Comparison of ENCODE assay signal across 22 cellular contexts in genomic region chr18:36771246-36771645, GRCh38.
A peak's percentile ranks its signal among the peaks of the same experiment; 100 is the strongest.
DNase-seq lines count a peak whose midpoint lies in the region; ATAC-seq, FAIRE-seq and TF ChIP-seq lines count a peak whose summit lies in the region.
"Had no signal": no experiment of that assay in that cellular context is flagged by ENCODE, and none has a peak within 500 bp of the region (broad histone marks: within the 10 kb centered on the region; RNA-seq: fewer than 3 reads in every experiment).

No MANE protein-coding gene starts in this region.

- no peak for TF ChIP-seq POLR2A in H54 (IDR thresholded peaks at IDR 0.05; ENCODE audit: low read depth, low read length)

- no peaks in the 10 kb centered on the region for H3K36me3 Mint-ChIP-seq in central memory CD8-positive, alpha-beta T cell (ENCODE audit: insufficient read depth)
- H3K36me3 Mint-ChIP-seq: mesothelial cell of epicardium had no signal

- ATAC-seq in GM18511 (IDR thresholded peaks at IDR 0.05; ENCODE audit: unreplicated experiment) (peak; percentile 73), GM21723 (IDR thresholded peaks at IDR 0.05; ENCODE audit: unreplicated experiment) (peak; percentile 54)
- peak; percentile 32 for ATAC-seq in central memory CD8-positive, alpha-beta T cell (replicated peaks; ENCODE audit: extremely low read depth, poor library complexity, severe bottlenecking)
- ATAC-seq: activated T-cell treated with anti-CD3 and anti-CD28 coated beads, Interleukin-2, amount 50 U/mL, for 72 hours; HCT116 had no signal

- FAIRE-seq in H54 (lab: Jason Lieb, UNC), result no peak
- FAIRE-seq: frontal cortex, small intestine had no signal

- H3K9me3 ChIP-seq in KOPT-K1 (ENCODE audit: insufficient read depth, low read length, poor library complexity, severe bottlenecking), result no peaks in the 10 kb centered on the region

- no peak overlapping the region for H3K27ac Mint-ChIP-seq in central memory CD8-positive, alpha-beta T cell (ENCODE audit: low read depth)
- H3K27ac Mint-ChIP-seq: activated B cell treated with CpG ODN at 0.5 μM for 24 hours; activated T-cell treated with anti-CD3 and anti-CD28 coated beads, Interleukin-2, amount 50 U/mL, for 72 hours; mesothelial cell of epicardium had no signal

- peaks cover 10% of the 10 kb centered on the region for H3K27me3 Mint-ChIP-seq in central memory CD8-positive, alpha-beta T cell
- H3K27me3 Mint-ChIP-seq: activated B cell treated with CpG ODN at 0.5 μM for 24 hours, IgD-negative memory B cell had no signal

- peak overlapping the region; percentile 21 for H3K27ac ChIP-seq in KOPT-K1 (ENCODE audit: low read depth, low read length, poor library complexity, severe bottlenecking)

- no peak overlapping the region for H3K4me3 Mint-ChIP-seq in central memory CD8-positive, alpha-beta T cell
- H3K4me3 Mint-ChIP-seq: activated B cell treated with CpG ODN at 0.5 μM for 24 hours; activated T-cell treated with anti-CD3 and anti-CD28 coated beads, Interleukin-2, amount 50 U/mL, for 72 hours; mesothelial cell of epicardium; neural crest cell had no signal

- H3K36me3 ChIP-seq in KOPT-K1 (ENCODE audit: insufficient read depth, low read length), result no peaks in the 10 kb centered on the region

- DNase-seq in central memory CD8-positive, alpha-beta T cell (ENCODE audit: low spot score in 2 of 2), result no peak
- DNase-seq in pons (ENCODE audit: low spot score) (no peak), H54 (ENCODE audit: insufficient read length, low spot score) (no peak), NCI-H187 treated with DMSO at 0.1 percent for 48 hours (lab: John Stamatoyannopoulos, UW) (no peak)
- DNase-seq: activated B cell treated with CpG ODN at 0.5 μM for 24 hours; activated T-cell treated with anti-CD3 and anti-CD28 coated beads, Interleukin-2, amount 50 U/mL, for 72 hours; dermis blood vessel endothelial cell; kidney glomerular epithelial cell; NCI-H1092 treated with DMSO at 0.1 percent for 48 hours; NCI-H2107; NCI-H524; SIG-M5; small intestine; stimulated activated CD4-positive, alpha-beta T cell treated with anti-CD3 and anti-CD28 coated beads, Interleukin-4, amount 100 ng/mL, for 1 hour had no signal

- H3K4me1 Mint-ChIP-seq in central memory CD8-positive, alpha-beta T cell, result peaks cover 12% of the 10 kb centered on the region

- no peaks in the 10 kb centered on the region for H3K9me3 Mint-ChIP-seq in central memory CD8-positive, alpha-beta T cell
- H3K9me3 Mint-ChIP-seq: activated B cell treated with CpG ODN at 0.5 μM for 24 hours; activated T-cell treated with anti-CD3 and anti-CD28 coated beads, Interleukin-2, amount 50 U/mL, for 72 hours; IgD-negative memory B cell; mesothelial cell of epicardium had no signal
